8 cellular contexts compared by ENCODE assay signal in genomic region chrX:64394059-64394873, GRCh38. TPM values are rescaled to one million over a fixed set of nuclear protein-coding genes. Genes with fewer than 3 reads are reported as not detected.
DNase-seq lines count a peak whose midpoint lies in the region; ATAC-seq and TF ChIP-seq lines count a peak whose summit lies in the region.

No MANE protein-coding gene starts in this region.

- H3K4me3 Mint-ChIP-seq in activated CD4-positive, alpha-beta T cell treated with anti-CD3 and anti-CD28 coated beads, Interleukin-2, amount 10 ng/mL, durations not matched to agents 24 days and 14 days, result peak overlapping the region; percentile 94
- H3K4me3 Mint-ChIP-seq in IgD-negative memory B cell (peak overlapping the region; percentile 93 to 98 (median 96)), progenitor cell of endocrine pancreas (ENCODE audit: low read depth) (peak overlapping the region; percentile 90)
- peak overlapping the region; percentile 87 to 88 for H3K4me3 Mint-ChIP-seq in effector memory CD8-positive, alpha-beta T cell

- ATAC-seq in effector memory CD8-positive, alpha-beta T cell (replicated peaks), result peak; percentile 10
- ATAC-seq in GM18519 (IDR thresholded peaks at IDR 0.05; ENCODE audit: low FRiP score, unreplicated experiment) (no peak), GM21360 (IDR thresholded peaks at IDR 0.05; ENCODE audit: unreplicated experiment) (no peak)

- H3K4me1 Mint-ChIP-seq in activated CD4-positive, alpha-beta T cell treated with anti-CD3 and anti-CD28 coated beads, Interleukin-2, amount 10 ng/mL, durations not matched to agents 24 days and 14 days, result peaks cover 9% of the 10 kb centered on the region
- H3K4me1 Mint-ChIP-seq in IgD-negative memory B cell (peaks cover 8 to 17% (median 8%) of the 10 kb centered on the region in 3 donors), progenitor cell of endocrine pancreas (ENCODE audit: low read depth) (peaks cover 4% of the 10 kb centered on the region)
- H3K4me1 Mint-ChIP-seq in effector memory CD8-positive, alpha-beta T cell (ENCODE audit: low read depth in 2 of 2), result peaks cover 21 to 24% of the 10 kb centered on the region in 2 donors

- no peaks in the 10 kb centered on the region for H3K36me3 Mint-ChIP-seq in activated CD4-positive, alpha-beta T cell treated with anti-CD3 and anti-CD28 coated beads, Interleukin-2, amount 10 ng/mL, durations not matched to agents 24 days and 14 days (ENCODE audit: low read depth)
- H3K36me3 Mint-ChIP-seq in IgD-negative memory B cell (no peaks in the 10 kb centered on the region), progenitor cell of endocrine pancreas (ENCODE audit: insufficient read depth) (no peaks in the 10 kb centered on the region)
- H3K36me3 Mint-ChIP-seq in effector memory CD8-positive, alpha-beta T cell (ENCODE audit: insufficient read depth), result peaks cover 6% of the 10 kb centered on the region

- peak overlapping the region; percentile 83 for H3K27ac Mint-ChIP-seq in activated CD4-positive, alpha-beta T cell treated with anti-CD3 and anti-CD28 coated beads, Interleukin-2, amount 10 ng/mL, durations not matched to agents 24 days and 14 days
- H3K27ac Mint-ChIP-seq in IgD-negative memory B cell, result peak overlapping the region in 1 of 3 donors; percentile 85
- H3K27ac Mint-ChIP-seq in effector memory CD8-positive, alpha-beta T cell, result peak overlapping the region; percentile 87 to 91
- no peak overlapping the region for H3K27ac Mint-ChIP-seq in progenitor cell of endocrine pancreas

- peaks cover 5% of the 10 kb centered on the region for H3K9me3 Mint-ChIP-seq in activated CD4-positive, alpha-beta T cell treated with anti-CD3 and anti-CD28 coated beads, Interleukin-2, amount 10 ng/mL, durations not matched to agents 24 days and 14 days
- no peaks in the 10 kb centered on the region for H3K9me3 Mint-ChIP-seq in IgD-negative memory B cell
- H3K9me3 Mint-ChIP-seq in effector memory CD8-positive, alpha-beta T cell, result no peaks in the 10 kb centered on the region
- peaks cover 17% of the 10 kb centered on the region for H3K9me3 Mint-ChIP-seq in progenitor cell of endocrine pancreas (ENCODE audit: low read depth)

- intact Hi-C loops in activated CD4-positive, alpha-beta T cell treated with anti-CD3 and anti-CD28 coated beads, Interleukin-2, amount 10 ng/mL, durations not matched to agents 24 days and 14 days (cut with micrococcal nuclease), result loop anchor here (2.0 to 10.0 kb wide), 3 partner anchors 583 to 1141 kb away; partner anchors contain the start of genes LAS1L, ZC3H12B and ZC4H2

- no peak for TF ChIP-seq CTCF in progenitor cell of endocrine pancreas (IDR thresholded peaks at IDR 0.05; ENCODE audit: unreplicated experiment)

- DNase-seq in activated CD4-positive, alpha-beta T cell treated with anti-CD3 and anti-CD28 coated beads, Interleukin-2, amount 10 ng/mL, durations not matched to agents 24 days and 14 days, result no peak
- DNase-seq in activated CD4-positive, alpha-beta T cell treated with anti-CD3 and anti-CD28 coated beads for 1 hour, result no peak
- no peak for DNase-seq in effector memory CD8-positive, alpha-beta T cell
- DNase-seq in progenitor cell of endocrine pancreas (ENCODE audit: low spot score, unreplicated experiment), result no peak
- no peak for DNase-seq in cortex of kidney (lab: John Stamatoyannopoulos, UW)

- H3K27me3 Mint-ChIP-seq in activated CD4-positive, alpha-beta T cell treated with anti-CD3 and anti-CD28 coated beads, Interleukin-2, amount 10 ng/mL, durations not matched to agents 24 days and 14 days, result no peaks in the 10 kb centered on the region
- H3K27me3 Mint-ChIP-seq in IgD-negative memory B cell (no peaks in the 10 kb centered on the region), progenitor cell of endocrine pancreas (no peaks in the 10 kb centered on the region)
- no peaks in the 10 kb centered on the region for H3K27me3 Mint-ChIP-seq in effector memory CD8-positive, alpha-beta T cell

RNA-seq across cellular contexts. Expression of gene MTMR8, which starts 1.0 kb away (rescaled TPM):
- total RNA-seq in activated CD4-positive, alpha-beta T cell treated with anti-CD3 and anti-CD28 coated beads, Interleukin-2, amount 10 ng/mL, durations not matched to agents 24 days and 14 days, result 2.7 and 4.2 TPM in 2 replicates
- 1.7 TPM for polyA plus RNA-seq in IgD-negative memory B cell
- total RNA-seq in progenitor cell of endocrine pancreas, result 4.8 and 6.0 TPM in 2 replicates
